11 cellular contexts compared by ENCODE assay signal in the genomic region with DNA sequence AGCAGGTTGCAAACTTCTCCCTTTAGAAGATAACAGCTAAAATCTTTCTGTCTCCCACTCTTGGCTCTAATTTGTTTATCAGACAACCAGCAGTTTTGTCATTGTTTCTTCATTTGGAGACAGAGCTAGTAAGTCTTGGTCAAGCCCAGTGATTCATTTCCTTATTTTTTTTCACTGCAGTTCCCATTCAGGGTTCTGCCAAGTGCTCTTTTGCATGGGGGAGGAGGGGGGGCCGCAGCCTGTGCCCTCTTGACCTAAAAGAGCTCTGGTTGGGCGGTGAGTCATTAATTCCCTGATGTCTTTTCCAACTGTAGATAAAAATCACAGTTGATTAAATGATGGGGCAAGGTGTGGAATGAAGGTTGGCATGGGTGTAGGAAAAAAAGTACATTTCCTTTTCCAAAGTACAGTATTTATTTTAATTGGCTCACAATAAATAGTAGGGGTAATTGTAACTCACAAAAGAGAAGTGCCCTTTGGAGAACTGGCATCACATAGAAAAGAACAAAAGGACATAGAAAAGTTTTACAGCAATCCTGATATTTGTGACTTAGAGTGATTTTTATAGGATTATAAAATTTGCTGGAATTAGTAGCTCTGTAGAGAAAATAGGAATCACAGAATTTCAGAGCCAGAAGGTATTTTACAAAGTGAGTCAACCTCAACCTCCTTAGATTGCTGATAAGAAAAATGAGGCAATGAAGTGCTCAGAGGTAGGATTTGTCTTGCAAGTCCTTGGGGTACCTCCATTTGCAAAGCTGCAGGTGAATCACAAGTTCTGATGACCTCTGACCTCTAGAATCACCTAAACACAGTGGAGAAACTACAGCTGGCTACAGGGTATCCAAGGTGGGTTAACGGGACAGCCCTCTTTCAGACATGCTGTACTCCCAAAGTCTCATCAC.
DNase-seq lines count a peak whose midpoint lies in the region; TF ChIP-seq lines count a peak whose summit lies in the region.
"Had no signal": no experiment of that assay in that cellular context is flagged by ENCODE, and none has a peak within 500 bp of the region (broad histone marks: within the 10 kb centered on the region; RNA-seq: fewer than 3 reads in every experiment).

No MANE protein-coding gene starts in this region.

- no peak overlapping the region for H3K18ac ChIP-seq in trophoblast cell (ENCODE audit: low read length)

- no peak overlapping the region for H3K9ac ChIP-seq in trophoblast cell (ENCODE audit: low read length)

- H3K14ac ChIP-seq in trophoblast cell (ENCODE audit: low read length), result no peak overlapping the region

- H3K4me1 ChIP-seq in SJCRH30 (0 out of 2 replicates have a peak, but pooled peaks cover 5% of the 10 kb centered on the region), trophoblast cell (ENCODE audit: control insufficient read depth in 1 of 2, insufficient read depth in 2 of 2, low read length in 2 of 2) (peaks cover 3 to 11% of the 10 kb centered on the region in 2 experiments)

- no CpG with 5 or more reads among the region's 3 CpGs for WGBS in trophoblast cell (ENCODE audit: extremely low coverage, insufficient coverage, insufficient read length)

- no peak overlapping the region for H2AK5ac ChIP-seq in trophoblast cell (ENCODE audit: low read length)

- no peak overlapping the region for H3K4me2 ChIP-seq in trophoblast cell (ENCODE audit: low read length)

- no peak overlapping the region for H2BK12ac ChIP-seq in trophoblast cell (ENCODE audit: low read length)

- no peak overlapping the region for H3K4ac ChIP-seq in trophoblast cell (ENCODE audit: low read depth, low read length)

- DNase-seq in NK-92 treated with Interleukin-12 subunit alpha and Interleukin-12 subunit beta, amount 100 ng/mL, for 24 hours (lab: John Stamatoyannopoulos, UW), result peak; percentile 19
- DNase-seq in NK-92 (lab: John Stamatoyannopoulos, UW; ENCODE audit: unreplicated experiment) (no peak), SJCRH30 (peak; percentile 21 to 24), fibroblast of pulmonary artery (ENCODE audit: low read depth) (peak; percentile 94), trophoblast cell (peak; percentile 10 to 49), GOT3 (lab: John Stamatoyannopoulos, UW) (no peak), NCI-H524 treated with DMSO at 0.1 percent for 48 hours (lab: John Stamatoyannopoulos, UW) (no peak)
- no peak for DNase-seq in central memory CD4-positive, alpha-beta T cell
- DNase-seq: activated B cell treated with CpG ODN at 0.5 μM for 24 hours, DND-41 had no signal

- H3K9me3 ChIP-seq in SJCRH30 (replicated peaks) (no peaks in the 10 kb centered on the region), trophoblast cell (ENCODE audit: insufficient read depth, low read depth, low read length) (no peaks in the 10 kb centered on the region)
- H3K9me3 ChIP-seq: ovary had no signal

- H3K79me2 ChIP-seq in trophoblast cell (ENCODE audit: control insufficient read depth, insufficient read depth, low read length, poor library complexity), result no peaks in the 10 kb centered on the region

- no peak for TF ChIP-seq CTCF in fibroblast of pulmonary artery (IDR thresholded peaks at IDR 0.05; ENCODE audit: low read length, missing control alignments)

- no peak overlapping the region for H2BK120ac ChIP-seq in trophoblast cell (ENCODE audit: insufficient read depth, low read length, poor library complexity)

- H3K27me3 ChIP-seq in SJCRH30 (no peaks in the 10 kb centered on the region), trophoblast cell (ENCODE audit: insufficient read depth, low read length) (no peaks in the 10 kb centered on the region)
- H3K27me3 ChIP-seq: ovary had no signal

- H3K36me3 ChIP-seq in SJCRH30 (no peaks in the 10 kb centered on the region), trophoblast cell (ENCODE audit: control insufficient read depth in 1 of 2, insufficient read depth in 2 of 2, low read length in 2 of 2) (no peaks in the 10 kb centered on the region)
- H3K36me3 ChIP-seq: ovary had no signal

- H3K4me3 ChIP-seq in SJCRH30 (no peak overlapping the region), fibroblast of pulmonary artery (replicated peaks; ENCODE audit: low read depth, low read length) (no peak overlapping the region), trophoblast cell (ENCODE audit: low read depth, low read length) (no peak overlapping the region)
- H3K4me3 ChIP-seq: ovary had no signal

- no peak overlapping the region for H3K23ac ChIP-seq in trophoblast cell (ENCODE audit: low read length)

- H3K27ac ChIP-seq in SJCRH30 (no peak overlapping the region), trophoblast cell (ENCODE audit: low read depth, low read length) (no peak overlapping the region)
- H3K27ac ChIP-seq: ovary had no signal

- no peak overlapping the region for H2BK5ac ChIP-seq in trophoblast cell (ENCODE audit: low read depth, low read length, poor library complexity)

- no peak overlapping the region for H2AFZ ChIP-seq in trophoblast cell (ENCODE audit: insufficient read depth, low read length, poor library complexity)

- H4K91ac ChIP-seq in trophoblast cell (ENCODE audit: low read depth, low read length), result no peak overlapping the region

- H4K8ac ChIP-seq in trophoblast cell (ENCODE audit: low read depth, low read length), result no peak overlapping the region

- peaks cover 2% of the 10 kb centered on the region for H3K79me1 ChIP-seq in trophoblast cell (ENCODE audit: low read length)

- H4K12ac ChIP-seq in trophoblast cell (ENCODE audit: low read depth, low read length), result no peak overlapping the region

Comparison
In these comparisons a context has a peak if more than half of its experiments do, and no peak if none do; other contexts are left out.
1. DNase-seq: peak in NK-92 treated with Interleukin-12 subunit alpha and Interleukin-12 subunit beta, amount 100 ng/mL, for 24 hours (single experiment), SJCRH30 (2 of 2), fibroblast of pulmonary artery (single experiment) and trophoblast cell (2 of 2); none in NK-92 (single experiment), GOT3 (single experiment), central memory CD4-positive, alpha-beta T cell (single experiment) and NCI-H524 treated with DMSO at 0.1 percent for 48 hours (single experiment).